ENCODE assay signal across 8 cellular contexts in the genomic region with DNA sequence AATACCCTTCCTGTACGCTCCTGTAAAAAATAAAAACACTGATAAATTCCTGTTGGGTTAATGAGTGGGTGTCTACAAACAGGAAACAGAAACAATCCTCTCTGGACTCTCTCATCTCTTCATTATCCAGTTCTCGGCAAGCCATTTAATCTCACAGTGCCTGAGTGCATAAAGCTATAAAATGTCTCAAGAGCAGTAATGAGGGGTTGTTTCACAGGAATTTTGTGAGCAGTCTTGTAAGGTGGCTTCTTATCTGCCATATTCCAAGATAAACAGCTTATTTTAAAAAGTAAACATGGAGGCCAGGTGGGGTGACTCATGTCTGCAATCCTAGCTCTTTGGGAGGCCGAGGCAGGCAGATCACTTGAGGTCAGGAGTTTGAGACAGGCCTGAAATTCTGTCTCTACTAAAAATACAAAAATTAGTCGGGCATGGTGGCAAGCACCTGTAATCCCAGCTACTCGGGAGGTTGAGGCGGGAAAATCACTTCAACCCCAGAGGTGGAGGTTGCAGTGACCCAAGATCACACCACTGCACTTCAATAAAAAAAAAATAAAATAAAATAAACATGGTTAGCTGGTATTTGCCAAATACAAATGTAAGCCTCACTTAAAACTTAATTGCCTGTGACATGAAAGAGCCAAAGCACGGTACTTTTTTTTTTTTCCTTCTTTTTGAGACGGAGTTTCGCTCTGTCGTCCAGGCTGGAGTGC. TPM values are rescaled to one million over a fixed set of nuclear protein-coding genes. Genes with fewer than 3 reads are reported as not detected.
A peak's percentile ranks its signal among the peaks of the same experiment; 100 is the strongest.
DNase-seq lines count a peak whose midpoint lies in the region; ATAC-seq and TF ChIP-seq lines count a peak whose summit lies in the region.

No MANE protein-coding gene starts in this region.

- intact Hi-C loops in CD14-positive monocyte (cut with micrococcal nuclease) = no loop called here

- H3K4me1 Mint-ChIP-seq in stimulated activated effector memory CD8-positive, alpha-beta T cell treated with anti-CD3 and anti-CD28 coated beads, Interleukin-12 subunit alpha, Interleukin-12 subunit beta, amount 100 ng/mL, for 72 hours = peaks cover 39% of the 10 kb centered on the region
- peaks cover 4% of the 10 kb centered on the region for H3K4me1 Mint-ChIP-seq in CD14-positive monocyte

- no peak overlapping the region for H3K4me3 Mint-ChIP-seq in stimulated activated effector memory CD8-positive, alpha-beta T cell treated with anti-CD3 and anti-CD28 coated beads, Interleukin-12 subunit alpha, Interleukin-12 subunit beta, amount 100 ng/mL, for 72 hours
- no peak overlapping the region for H3K4me3 Mint-ChIP-seq in CD14-positive monocyte

- no peaks in the 10 kb centered on the region for H3K27me3 Mint-ChIP-seq in CD14-positive monocyte (ENCODE audit: low read depth in 3 of 3)

- H3K27ac ChIP-seq in RWPE1 = peak overlapping the region; percentile 49

- ATAC-seq in stimulated activated effector memory CD8-positive, alpha-beta T cell treated with anti-CD3 and anti-CD28 coated beads, Interleukin-12 subunit alpha, Interleukin-12 subunit beta, amount 100 ng/mL, for 72 hours = no peak
- ATAC-seq in HG02885 (IDR thresholded peaks at IDR 0.05; ENCODE audit: poor library complexity, unreplicated experiment) (no peak), GM19452 (IDR thresholded peaks at IDR 0.05; ENCODE audit: unreplicated experiment) (no peak)

- H3K36me3 Mint-ChIP-seq in stimulated activated effector memory CD8-positive, alpha-beta T cell treated with anti-CD3 and anti-CD28 coated beads, Interleukin-12 subunit alpha, Interleukin-12 subunit beta, amount 100 ng/mL, for 72 hours = peaks cover 77% of the 10 kb centered on the region
- H3K36me3 Mint-ChIP-seq in CD14-positive monocyte = peaks cover 55 to 80% of the 10 kb centered on the region in 2 donors

- CTCF ChIA-PET in HEK293T (lab: Yijun Ruan, JAX) (interaction anchor here (0.6 to 2.1 kb wide), 5 partner anchors 13 to 461 kb away, joined by 3 to 7 read pairs (median 3); no protein-coding TSS in a partner anchor), RWPE1 (lab: Yijun Ruan, JAX) (interaction anchor here (0.6 kb wide), 1 partner anchor 103 kb away, joined by 6 read pairs; no protein-coding TSS in a partner anchor)

- DNase-seq in HEK293T (ENCODE audit: extremely low spot score) (peak; percentile 39), RWPE1 (ENCODE audit: low spot score) (no peak), glomerular visceral epithelial cell (ENCODE audit: extremely low spot score) (peak; percentile 29), CD14-positive monocyte (ENCODE audit: low spot score) (no peak), NCI-H446 treated with DMSO at 0.1 percent for 48 hours (lab: John Stamatoyannopoulos, UW) (no peak)
- no peak for DNase-seq in stimulated activated effector memory CD8-positive, alpha-beta T cell treated with anti-CD3 and anti-CD28 coated beads, Interleukin-12 subunit alpha, Interleukin-12 subunit beta, amount 100 ng/mL, for 72 hours (ENCODE audit: low spot score in 2 of 2)

- H3K9me3 Mint-ChIP-seq in stimulated activated effector memory CD8-positive, alpha-beta T cell treated with anti-CD3 and anti-CD28 coated beads, Interleukin-12 subunit alpha, Interleukin-12 subunit beta, amount 100 ng/mL, for 72 hours = no peaks in the 10 kb centered on the region
- H3K9me3 Mint-ChIP-seq in CD14-positive monocyte = no peaks in the 10 kb centered on the region

- POLR2A ChIA-PET in HEK293T (lab: Yijun Ruan, JAX) = interaction anchor here (0.8 to 1.5 kb wide), 6 partner anchors 31 to 290 kb away, joined by 3 to 14 read pairs (median 3); a partner anchor contains a TSS
- POLR2A ChIA-PET in RWPE1 (lab: Yijun Ruan, JAX; ENCODE audit: low non-redundant PET) = no interaction called here

- H3K27ac Mint-ChIP-seq in stimulated activated effector memory CD8-positive, alpha-beta T cell treated with anti-CD3 and anti-CD28 coated beads, Interleukin-12 subunit alpha, Interleukin-12 subunit beta, amount 100 ng/mL, for 72 hours = peak overlapping the region; percentile 89
- H3K27ac Mint-ChIP-seq in CD14-positive monocyte = no peak overlapping the region

- TF ChIP-seq CTCF in RWPE1 (conservative IDR thresholded peaks at IDR 0.05; ENCODE audit: low read depth) (no peak), CD14-positive monocyte (IDR thresholded peaks at IDR 0.05) (no peak)

TF ChIP-seq in HEK293T, 16 proteins besides CTCF, POLR2A, EP300 and RAD21:
- no peak for TF ChIP-seq HDGF (IDR thresholded peaks at IDR 0.05; ENCODE audit: borderline replicate concordance)
- TF ChIP-seq TARDBP (IDR thresholded peaks at IDR 0.05) = no peak
- TF ChIP-seq L3MBTL2 (conservative IDR thresholded peaks at IDR 0.05) = peak; percentile 20; the same call in 1 of the 2 replicates
- no peak for TF ChIP-seq LEF1 (IDR thresholded peaks at IDR 0.05; ENCODE audit: borderline replicate concordance)
- no peak for TF ChIP-seq SP1 (IDR thresholded peaks at IDR 0.05)
- no peak for TF ChIP-seq SUZ12 (IDR thresholded peaks at IDR 0.05)
- TF ChIP-seq FOXM1 (IDR thresholded peaks at IDR 0.05; ENCODE audit: borderline replicate concordance) = no peak
- no peak for TF ChIP-seq BHLHE40 (IDR thresholded peaks at IDR 0.05; ENCODE audit: borderline replicate concordance)
- TF ChIP-seq ZNF384 (IDR thresholded peaks at IDR 0.05) = peak; percentile 48; the same call in 1 of the 2 replicates
- TF ChIP-seq FOXA1 (IDR thresholded peaks at IDR 0.05) = no peak
- TF ChIP-seq, protein P1, sequence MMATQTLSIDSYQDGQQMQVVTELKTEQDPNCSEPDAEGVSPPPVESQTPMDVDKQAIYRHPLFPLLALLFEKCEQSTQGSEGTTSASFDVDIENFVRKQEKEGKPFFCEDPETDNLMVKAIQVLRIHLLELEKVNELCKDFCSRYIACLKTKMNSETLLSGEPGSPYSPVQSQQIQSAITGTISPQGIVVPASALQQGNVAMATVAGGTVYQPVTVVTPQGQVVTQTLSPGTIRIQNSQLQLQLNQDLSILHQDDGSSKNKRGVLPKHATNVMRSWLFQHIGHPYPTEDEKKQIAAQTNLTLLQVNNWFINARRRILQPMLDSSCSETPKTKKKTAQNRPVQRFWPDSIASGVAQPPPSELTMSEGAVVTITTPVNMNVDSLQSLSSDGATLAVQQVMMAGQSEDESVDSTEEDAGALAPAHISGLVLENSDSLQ (IDR thresholded peaks at IDR 0.05) = 0 out of 2 replicates have a peak, but pooled peaks have one; percentile 2
- TF ChIP-seq ELF4 (IDR thresholded peaks at IDR 0.05) = no peak
- no peak for TF ChIP-seq NFRKB (IDR thresholded peaks at IDR 0.05)
- peak; percentile 55; the same call in 1 of the 2 replicates for TF ChIP-seq FOXK2 (IDR thresholded peaks at IDR 0.05)
- TF ChIP-seq ARNT (IDR thresholded peaks at IDR 0.05) = no peak
- TF ChIP-seq CTBP1 (IDR thresholded peaks at IDR 0.05; ENCODE audit: borderline replicate concordance) = no peak

RNA-seq across cellular contexts. Expression of a gene that starts 54.0 kb away (rescaled TPM):
- 10 to 100 TPM in 1 of 2 donors, 1 to 10 TPM in 1; 6.7 to 12.9 TPM for polyA plus RNA-seq in CD14-positive monocyte

Comparison
In these comparisons a context has a peak if more than half of its experiments do, and no peak if none do; other contexts are left out.
1. DNase-seq: peak in HEK293T (single experiment) and glomerular visceral epithelial cell (single experiment); none in RWPE1 (single experiment), stimulated activated effector memory CD8-positive, alpha-beta T cell treated with anti-CD3 and anti-CD28 coated beads, Interleukin-12 subunit alpha, Interleukin-12 subunit beta, amount 100 ng/mL, for 72 hours (0 of 2), CD14-positive monocyte (single experiment) and NCI-H446 treated with DMSO at 0.1 percent for 48 hours (single experiment).